14 cellular contexts compared by ENCODE assay signal in genomic region chr17:69004759-69005158, GRCh38. TPM values are rescaled to one million over a fixed set of nuclear protein-coding genes. Genes with fewer than 3 reads are reported as not detected.
DNase-seq lines count a peak whose midpoint lies in the region; ATAC-seq and TF ChIP-seq lines count a peak whose summit lies in the region.
"Not testable (repeated sequence)": the region's sequence is repeated elsewhere in the genome, so short reads cannot be mapped to it uniquely, and the experiment has no call there.
"Had no signal": no experiment of that assay in that cellular context is flagged by ENCODE, and none has a peak within 500 bp of the region (broad histone marks: within the 10 kb centered on the region; RNA-seq: fewer than 3 reads in every experiment).

No MANE protein-coding gene starts in this region.

- H3K36me3 ChIP-seq in ES-I3 (ENCODE audit: insufficient read depth, low read length); HUES64 (ENCODE audit: insufficient read depth, low read length); hepatocyte (replicated peaks; ENCODE audit: insufficient read depth, low read depth); iPS-20b (ENCODE audit: insufficient read depth, low read depth, low read length); neural progenitor cell: not testable (repeated sequence)

- H3K27ac ChIP-seq in H9 (ENCODE audit: insufficient read length, low read depth, low read length); HUES64 (ENCODE audit: low read depth, low read length); hepatocyte; iPS-20b (ENCODE audit: low read length); neural progenitor cell: not testable (repeated sequence)

- peak overlapping the region; percentile 34 for H3K9ac ChIP-seq in ES-I3 (ENCODE audit: low read depth, low read length)
- H3K9ac ChIP-seq in H9 (ENCODE audit: extremely low read depth, insufficient read length, low read length); HUES64 (ENCODE audit: low read depth, low read length); iPS-20b (ENCODE audit: low read depth, low read length); neural progenitor cell: not testable (repeated sequence)

- not testable (repeated sequence) for H2BK15ac ChIP-seq in H9 (ENCODE audit: low read depth, low read length)

- not testable (repeated sequence) for H2BK20ac ChIP-seq in H9 (ENCODE audit: low read depth, low read length, poor library complexity, severe bottlenecking)

- H3K23me2 ChIP-seq in H9 (ENCODE audit: insufficient read length, low read depth, low read length, poor library complexity, severe bottlenecking) = not testable (repeated sequence)

- H4K91ac ChIP-seq in H9 (ENCODE audit: insufficient read length, low read depth, low read length) = not testable (repeated sequence)

- not testable (repeated sequence) for TF ChIP-seq CTCF in H9 (conservative IDR thresholded peaks at IDR 0.05); WTC11 (IDR thresholded peaks at IDR 0.05); hepatocyte (IDR thresholded peaks at IDR 0.05; ENCODE audit: poor library complexity); neural progenitor cell (IDR thresholded peaks at IDR 0.05); type B pancreatic cell (conservative IDR thresholded peaks at IDR 0.05)

- H3K9me3 Mint-ChIP-seq in H9, type B pancreatic cell: not testable (repeated sequence)
- H3K9me3 Mint-ChIP-seq in WTC11 (peaks cover 14% of the 10 kb centered on the region), neural progenitor cell (peaks cover 13% of the 10 kb centered on the region)

- H3K79me1 ChIP-seq in H9 (ENCODE audit: insufficient read depth, low read depth, low read length, poor library complexity, severe bottlenecking) = not testable (repeated sequence)

- not testable (repeated sequence) for H3K56ac ChIP-seq in H9 (ENCODE audit: insufficient read length, low read depth, low read length)

- H3K27ac Mint-ChIP-seq in H9 (peak overlapping the region in 2 of 3 experiments; percentile 74 to 93; a peak in 4 of 7 replicates), WTC11 (peak overlapping the region; percentile 49; the same call in 1 of the 2 replicates)
- not testable (repeated sequence) for H3K27ac Mint-ChIP-seq in neural progenitor cell, type B pancreatic cell

- not testable (repeated sequence) for H4K20me1 ChIP-seq in H9 (ENCODE audit: control insufficient read depth, insufficient read depth, insufficient read length); hepatocyte (ENCODE audit: insufficient read depth, poor library complexity, severe bottlenecking); neural progenitor cell (ENCODE audit: low read depth)

- H3K4ac ChIP-seq in H9 (ENCODE audit: low read depth, low read length) = not testable (repeated sequence)

- H3K79me2 ChIP-seq in H9 (ENCODE audit: insufficient read depth, low read length); hepatocyte; neural progenitor cell (ENCODE audit: low read depth): not testable (repeated sequence)

- H3K4me1 Mint-ChIP-seq in H9 = peaks cover 5 to 13% of the 10 kb centered on the region in 2 experiments; a peak in 3 of 4 replicates
- peaks cover 17% of the 10 kb centered on the region for H3K4me1 Mint-ChIP-seq in WTC11
- not testable (repeated sequence) for H3K4me1 Mint-ChIP-seq in neural progenitor cell; type B pancreatic cell (ENCODE audit: unreplicated experiment)

- no CpG with 5 or more reads among the region's 27 CpGs for WGBS in H9 (ENCODE audit: extremely low coverage, insufficient read length, low lambda C conversion rate)
- 49% methylated on average over 15 of the region's 27 CpGs for WGBS in HUES64
- 60% methylated on average over 27 of the region's 27 CpGs for WGBS in hepatocyte (ENCODE audit: low lambda C conversion rate, missing lambda C conversion rate)

- H3K18ac ChIP-seq in H9 (ENCODE audit: insufficient read length, low read depth, low read length) = not testable (repeated sequence)

- not testable (repeated sequence) for H3F3A ChIP-seq in neural progenitor cell (ENCODE audit: low read depth)

- H3K4me2 ChIP-seq in H9 (ENCODE audit: insufficient read depth, insufficient read length, low read length) = peak overlapping the region; percentile 13
- H3K4me2 ChIP-seq in hepatocyte = peak overlapping the region; percentile 29
- H3K4me2 ChIP-seq in neural progenitor cell = peak overlapping the region; percentile 60

- peaks cover 0 to 15% (median 2%) of the 10 kb centered on the region in 3 experiments; a peak in 2 of 7 replicates for H3K36me3 Mint-ChIP-seq in H9 (ENCODE audit: insufficient read depth in 1 of 3, low read depth in 3 of 3)
- not testable (repeated sequence) for H3K36me3 Mint-ChIP-seq in WTC11, neural progenitor cell, type B pancreatic cell

- H2AFZ ChIP-seq in H9 (ENCODE audit: low read length); hepatocyte: not testable (repeated sequence)
- peak overlapping the region; percentile 94 for H2AFZ ChIP-seq in neural progenitor cell (replicated peaks)

- not testable (repeated sequence) for H3K9me2 ChIP-seq in hepatocyte (replicated peaks; ENCODE audit: insufficient read depth)

- H3K4me1 ChIP-seq in ES-I3 (ENCODE audit: insufficient read depth, low read length); H9 (ENCODE audit: insufficient read depth, low read length); HUES64 (ENCODE audit: insufficient read depth, low read length); hepatocyte (ENCODE audit: insufficient read depth); iPS-20b (ENCODE audit: insufficient read depth, low read length); neural progenitor cell: not testable (repeated sequence)

- not testable (repeated sequence) for H2AK5ac ChIP-seq in H9 (ENCODE audit: insufficient read length, low read length)

- H3K14ac ChIP-seq in H9 (ENCODE audit: insufficient read depth, low read length) = not testable (repeated sequence)

- CTCF ChIA-PET in WTC11 (lab: Charles Lee) = interaction anchor here (0.6 kb wide), 1 partner anchor 338 kb away, joined by 5 read pairs; no protein-coding TSS in a partner anchor

- H3K4me3 Mint-ChIP-seq in H9 = peak overlapping the region; percentile 73 to 75
- H3K4me3 Mint-ChIP-seq in WTC11 = peak overlapping the region; percentile 74
- H3K4me3 Mint-ChIP-seq in neural progenitor cell = not testable (repeated sequence)
- peak overlapping the region; percentile 43 for H3K4me3 Mint-ChIP-seq in type B pancreatic cell

- not testable (repeated sequence) for H4K8ac ChIP-seq in H9 (replicated peaks; ENCODE audit: insufficient read length, low read depth, low read length)

- DNase-seq in H9; WTC11 (ENCODE audit: low spot score); hepatocyte (ENCODE audit: low spot score); neural progenitor cell (ENCODE audit: low spot score); type B pancreatic cell (ENCODE audit: extremely low spot score, unreplicated experiment): not testable (repeated sequence)

- H2BK5ac ChIP-seq in H9 (ENCODE audit: insufficient read length, low read length) = not testable (repeated sequence)

- H3K27me3 Mint-ChIP-seq in H9 (ENCODE audit: low read depth); WTC11 (ENCODE audit: low read depth); neural progenitor cell (ENCODE audit: insufficient read depth, low read depth); type B pancreatic cell: not testable (repeated sequence)

- not testable (repeated sequence) for H3K27me3 ChIP-seq in H9 (ENCODE audit: insufficient read depth, low read length); HUES64 (ENCODE audit: insufficient read depth, low read length); hepatocyte; iPS-20b (ENCODE audit: insufficient read depth, low read length); neural progenitor cell

- not testable (repeated sequence) for H4K5ac ChIP-seq in H9 (ENCODE audit: insufficient read length, low read depth, low read length)

- H3K4me3 ChIP-seq in HUES64 (ENCODE audit: low read length) (peak overlapping the region; percentile 23; the same call in 1 of the 2 replicates), iPS-20b (ENCODE audit: low read length) (peak overlapping the region; percentile 20; the same call in 1 of the 2 replicates), neural progenitor cell (peak overlapping the region; percentile 27)
- H3K4me3 ChIP-seq in hepatocyte = not testable (repeated sequence)

- H3K23ac ChIP-seq in H9 (ENCODE audit: insufficient read length, low read depth, low read length) = not testable (repeated sequence)

- H3T11ph ChIP-seq in H9 (ENCODE audit: low read length) = not testable (repeated sequence)

- H2BK120ac ChIP-seq in H9 (ENCODE audit: low read depth, low read length, poor library complexity, severe bottlenecking) = not testable (repeated sequence)

- ATAC-seq in WTC11 = not testable (repeated sequence)

- not testable (repeated sequence) for H2BK12ac ChIP-seq in H9 (ENCODE audit: insufficient read length, low read depth, low read length)

- not testable (repeated sequence) for H3K9me3 ChIP-seq in ES-I3 (ENCODE audit: control insufficient read depth, insufficient read depth, low read length); H9 (ENCODE audit: control insufficient read depth, low read depth, low read length); HUES64 (ENCODE audit: insufficient read depth, low read depth, low read length); hepatocyte (ENCODE audit: low read depth); iPS-20b (ENCODE audit: insufficient read depth, low read depth, low read length); neural progenitor cell (ENCODE audit: low read depth)

- POLR2A ChIA-PET in WTC11 (lab: Charles Lee) = not testable (repeated sequence)

RNA-seq across cellular contexts. Expression of gene ABCA8, which starts 49.6 kb away (rescaled TPM):
- total RNA-seq in H9 (2021) = not detected in 2 replicates
- polyA plus RNA-seq in HUES64 (2013, experiment 1 of 2) = 0.50 TPM
- polyA plus RNA-seq in HUES64 (2013, experiment 2 of 2) = 0.89 TPM
- total RNA-seq in WTC11 (2021) = 0.15 to 0.25 TPM (median 0.21 TPM) in 3 replicates
- 3.4 and 6.0 TPM in 2 replicates for total RNA-seq in hepatocyte
- 2.1 and 2.4 TPM in 2 replicates for polyA plus RNA-seq in hepatocyte
- not detected in 2 replicates for total RNA-seq in neural progenitor cell (ENCODE audit: low replicate concordance)
- total RNA-seq in type B pancreatic cell (ENCODE audit: low replicate concordance) = 0.43 and 4.7 TPM in 2 replicates
- total RNA-seq: Calu3; CD4-positive, alpha-beta T cell; CD8-positive, alpha-beta memory T cell; Daoy; H4 had no signal
- polyA plus RNA-seq: CD14-positive monocyte; CD8-positive, alpha-beta memory T cell had no signal

RNA-seq across cellular contexts. Expression of gene ABCA9, which starts 56.0 kb away (rescaled TPM):
- total RNA-seq in H9 (2021) = not detected in 2 replicates
- 0.15 TPM for polyA plus RNA-seq in HUES64 (2013, experiment 1 of 2)
- 0.25 TPM for polyA plus RNA-seq in HUES64 (2013, experiment 2 of 2)
- not detected in 3 replicates for total RNA-seq in WTC11 (2021)
- 0.60 and 6.6 TPM in 2 replicates for total RNA-seq in hepatocyte
- 0.34 and 1.4 TPM in 2 replicates for polyA plus RNA-seq in hepatocyte
- 0.03 and 0.13 TPM in 2 replicates for total RNA-seq in neural progenitor cell (ENCODE audit: low replicate concordance)
- total RNA-seq in type B pancreatic cell (ENCODE audit: low replicate concordance) = 0.19 and 5.0 TPM in 2 replicates
- total RNA-seq: Calu3; CD8-positive, alpha-beta memory T cell; Daoy; H4 had no signal
- polyA plus RNA-seq: CD8-positive, alpha-beta memory T cell had no signal
